Comparison of ENCODE assay signal across 1 cellular context in genomic region chr6:128672023-128672422, GRCh38.
TF ChIP-seq lines count a peak whose summit lies in the region.

No MANE protein-coding gene starts in this region.

TF ChIP-seq in HepG2, 621 proteins besides CTCF, POLR2A, EP300 and RAD21 (continued from another document):
- TF ChIP-seq SMYD3 (CRISPR knock-in tag; IDR thresholded peaks at IDR 0.05) (no peak), MAFF (IDR thresholded peaks at IDR 0.05; ENCODE audit: low read depth, low read length) (peak; percentile 95)
